Comparison of ENCODE assay signal across 1 cellular context in the genomic region with DNA sequence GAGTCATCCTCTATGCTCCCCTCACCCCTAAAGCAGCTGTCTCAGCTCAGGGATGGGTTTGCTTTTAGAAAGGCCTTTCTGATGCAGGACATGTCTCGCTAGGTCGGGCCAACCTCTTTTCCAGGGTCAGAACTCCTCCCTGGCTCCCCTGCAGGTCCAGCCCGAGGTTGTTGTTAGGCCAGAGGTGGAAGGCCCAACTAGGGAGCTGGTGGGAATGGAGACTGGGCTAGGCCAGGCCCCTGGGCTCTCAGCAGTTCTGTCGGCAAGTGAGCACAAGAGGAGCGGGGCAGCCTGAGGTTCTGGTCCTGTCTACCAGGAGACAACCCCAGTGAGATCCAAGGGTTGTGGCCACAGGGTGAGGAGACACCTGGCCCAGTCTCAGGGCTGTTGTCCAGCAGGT. TPM values are rescaled to one million over a fixed set of nuclear protein-coding genes. Genes with fewer than 3 reads are reported as not detected.
"Had no signal": no experiment of that assay in that cellular context is flagged by ENCODE, and none has a peak within 500 bp of the region (broad histone marks: within the 10 kb centered on the region; RNA-seq: fewer than 3 reads in every experiment).

No MANE protein-coding gene starts in this region.

RNA-seq across cellular contexts. Expression of gene USP6, which starts 14.9 kb away (rescaled TPM):
- polyA plus RNA-seq: neural cell had no signal
